Comparison of ENCODE assay signal across 8 cellular contexts in the genomic region with DNA sequence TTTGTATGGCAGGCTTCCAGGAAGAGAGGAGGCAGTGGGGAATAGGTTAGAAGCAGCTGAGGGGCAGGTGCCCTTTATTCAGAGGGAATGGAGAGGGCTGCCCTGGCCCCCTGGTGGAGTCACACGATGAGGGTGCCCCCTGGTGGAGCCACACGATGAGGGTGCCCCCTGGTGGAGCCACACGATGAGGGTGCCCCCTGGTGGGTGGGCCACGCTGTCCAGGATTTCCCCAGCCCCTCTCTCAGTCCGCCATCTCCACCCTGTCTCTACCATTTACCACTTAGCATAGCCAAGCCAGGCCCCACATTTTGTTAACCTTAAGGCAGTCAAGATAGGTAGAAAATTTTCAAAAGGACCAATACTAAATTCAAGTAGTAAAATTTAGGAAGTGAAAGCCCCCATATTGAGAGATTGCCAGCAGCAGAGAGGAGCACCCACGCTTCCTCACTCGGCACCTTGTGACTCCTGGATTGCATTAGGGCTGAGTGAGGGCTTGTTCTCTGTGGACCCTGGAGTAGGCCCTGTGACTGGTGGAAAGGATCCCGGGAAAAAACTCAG. TPM values are rescaled to one million over a fixed set of nuclear protein-coding genes. Genes with fewer than 3 reads are reported as not detected.
DNase-seq lines count a peak whose midpoint lies in the region; ATAC-seq and TF ChIP-seq lines count a peak whose summit lies in the region.

No MANE protein-coding gene starts in this region.

- H3K36me3 Mint-ChIP-seq in T-helper 17 cell (ENCODE audit: low read depth) (peaks cover 6% of the 10 kb centered on the region), naive B cell (peaks cover 0 to 5% of the 10 kb centered on the region in 2 donors)

- H3K4me3 Mint-ChIP-seq in T-helper 17 cell (no peak overlapping the region), naive B cell (peak overlapping the region in 3 of 8 donors; percentile 2 to 37 (median 17))

- no peak overlapping the region for H3K4me3 ChIP-seq in choroid plexus epithelial cell (ENCODE audit: low read depth, low read length)

- H3K9me3 Mint-ChIP-seq in naive B cell, result peaks cover 0 to 7% (median 3%) of the 10 kb centered on the region in 7 donors

- peak; percentile 70 for ATAC-seq in GM18867 (IDR thresholded peaks at IDR 0.05; ENCODE audit: unreplicated experiment)
- peak; percentile 50 for ATAC-seq in HG03460 (IDR thresholded peaks at IDR 0.05; ENCODE audit: unreplicated experiment)
- peak; percentile 79 for ATAC-seq in T-helper 17 cell
- ATAC-seq in naive B cell (ENCODE audit: low read depth in 2 of 2), result peak; percentile 87 to 88

- TF ChIP-seq CTCF in AG09319 (IDR thresholded peaks at IDR 0.05; ENCODE audit: low read depth, low read length), result peak; percentile 39
- peak; percentile 65 for TF ChIP-seq CTCF in choroid plexus epithelial cell (conservative IDR thresholded peaks at IDR 0.05; ENCODE audit: low read depth, low read length)

- H3K27ac Mint-ChIP-seq in T-helper 17 cell (no peak overlapping the region), naive B cell (peak overlapping the region in 4 of 6 donors; percentile 5 to 93 (median 86))

- no peaks in the 10 kb centered on the region for H3K9me3 ChIP-seq in T-helper 17 cell (ENCODE audit: control insufficient read depth, low read length, poor library complexity, severe bottlenecking)

- DNase-seq in AG09319 (ENCODE audit: extremely low read depth, low read depth) (no peak), T-helper 17 cell (peak in 2 of 3 donors; percentile 26 to 32), choroid plexus epithelial cell (ENCODE audit: low read depth) (peak; percentile 11), naive B cell (peak; percentile 49), cerebellar nuclear complex (lab: John Stamatoyannopoulos, UW) (no peak), NCI-H2081 treated with DMSO at 0.1 percent for 48 hours (lab: John Stamatoyannopoulos, UW) (no peak)

- H3K4me1 Mint-ChIP-seq in T-helper 17 cell (peaks cover 3% of the 10 kb centered on the region), naive B cell (peaks cover 8 to 16% (median 9%) of the 10 kb centered on the region in 3 donors)

- peaks cover 6% of the 10 kb centered on the region for H3K27me3 Mint-ChIP-seq in T-helper 17 cell
- H3K27me3 Mint-ChIP-seq in naive B cell, result no peaks in the 10 kb centered on the region

RNA-seq across cellular contexts. Expression of gene FAM228A, which starts 10.4 kb away (rescaled TPM):
- total RNA-seq in T-helper 17 cell, result under 1 TPM; 0.17 to 0.52 TPM
- polyA plus RNA-seq in naive B cell (ENCODE audit: low read depth in 6 of 6), result not detected

RNA-seq across cellular contexts. Expression of gene FAM228B, which starts 41.2 kb away (rescaled TPM):
- total RNA-seq in T-helper 17 cell, result 10 to 100 TPM; 10.7 to 16.2 TPM
- 10 to 100 TPM in 2 of 6 donors, 1 to 10 TPM in 4; 3.1 to 15.0 (median 8.3) TPM for polyA plus RNA-seq in naive B cell (ENCODE audit: low read depth in 6 of 6)

RNA-seq across cellular contexts. Expression of gene PFN4, which starts 41.4 kb away (rescaled TPM):
- total RNA-seq in T-helper 17 cell, result not detected
- polyA plus RNA-seq in naive B cell (ENCODE audit: low read depth in 6 of 6), result not detected

Comparison
In these comparisons a context has a peak if more than half of its experiments do, and no peak if none do; other contexts are left out.
1. DNase-seq: peak in T-helper 17 cell (2 of 3), choroid plexus epithelial cell (single experiment) and naive B cell (single experiment); none in AG09319 (single experiment), cerebellar nuclear complex (0 of 2) and NCI-H2081 treated with DMSO at 0.1 percent for 48 hours (single experiment).
2. Peak in every context shown above with its lines, with median percentiles within 50 percentile points of each other: ATAC-seq.